Comparison of ENCODE assay signal across 6 cellular contexts in the genomic region with DNA sequence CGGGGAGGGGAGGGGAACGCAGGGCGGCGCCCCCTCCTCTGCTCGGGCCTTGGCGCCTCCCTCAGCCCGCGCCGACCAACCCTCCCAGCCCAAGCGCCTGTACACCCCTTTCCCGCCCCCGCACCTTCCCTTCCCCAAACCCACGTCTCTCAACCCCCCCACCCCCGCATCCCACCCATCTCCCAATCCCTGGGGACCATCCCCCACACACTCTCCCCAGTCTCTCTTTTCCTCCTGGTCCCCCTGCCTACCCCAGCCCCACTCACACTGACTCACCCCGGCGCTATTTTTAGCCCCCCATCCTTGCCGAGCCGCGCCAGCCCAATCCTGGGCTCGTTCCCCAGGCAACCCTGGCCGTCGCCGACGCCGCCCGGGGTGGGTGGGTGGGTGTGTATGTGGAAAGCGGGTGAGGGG. TPM values are rescaled to one million over a fixed set of nuclear protein-coding genes. Genes with fewer than 3 reads are reported as not detected.
DNase-seq lines count a peak whose midpoint lies in the region; ATAC-seq and TF ChIP-seq lines count a peak whose summit lies in the region.

No MANE protein-coding gene starts in this region.

- peaks cover 17% of the 10 kb centered on the region for H3K9me1 ChIP-seq in IMR-90 (ENCODE audit: insufficient read depth, low read length)

- 0 out of 2 replicates have a peak overlapping the region, but pooled peaks have one; percentile 23 for H3K56ac ChIP-seq in IMR-90 (ENCODE audit: extremely low read depth, insufficient read depth, low read length)

- H3K4me1 ChIP-seq in IMR-90 (ENCODE audit: control insufficient read depth, insufficient read depth, low read length): peaks cover 53% of the 10 kb centered on the region

- H3K79me1 ChIP-seq in IMR-90 (ENCODE audit: low read depth in 1 of 2, low read length in 2 of 2): peaks cover 39 to 76% of the 10 kb centered on the region in 2 experiments

- no peaks in the 10 kb centered on the region for H3K27me3 ChIP-seq in IMR-90 (ENCODE audit: control insufficient read depth, insufficient read depth, low read length)

- no peak overlapping the region for H3K18ac ChIP-seq in IMR-90 (ENCODE audit: low read depth, low read length)

- no peak overlapping the region for H2BK15ac ChIP-seq in IMR-90 (ENCODE audit: low read depth, low read length)

- in situ Hi-C loops in IMR-90 (cut with MboI; ENCODE audit: low sequenced_read_pairs) (no loop called here), astrocyte of the cerebellum (cut with HindIII; ENCODE audit: low sequenced_read_pairs) (no loop called here)

- WGBS in IMR-90 (ENCODE audit: extremely low coverage in 2 of 2, insufficient read length in 1 of 2), 2 experiments: 0% methylated on average over 1 of the region's 27 CpGs; no CpG with 5 or more reads in 1 of the 2 experiments

- H2BK5ac ChIP-seq in IMR-90 (ENCODE audit: low read depth, low read length, poor library complexity, severe bottlenecking): peak overlapping the region; percentile 81

- H3K14ac ChIP-seq in IMR-90 (replicated peaks; ENCODE audit: low read depth, low read length): no peak overlapping the region; the same call in 1 of the 2 replicates

- H3K4ac ChIP-seq in IMR-90 (ENCODE audit: low read depth, low read length): peak overlapping the region; percentile 94

- no peak overlapping the region for H2BK20ac ChIP-seq in IMR-90 (ENCODE audit: low read depth, low read length)

- DNase-seq in IMR-90 (peak; percentile 17), astrocyte of the cerebellum (ENCODE audit: low read depth) (no peak), myocyte (ENCODE audit: low read depth) (peak; percentile 73), iPS-NIHi7 (ENCODE audit: extremely low spot score) (no peak), pons (ENCODE audit: low spot score) (no peak)

- dilution Hi-C loops in IMR-90 (cut with HindIII; ENCODE audit: low sequenced_read_pairs, unreplicated experiment): no loop called here

- TF ChIP-seq CTCF in IMR-90 (conservative IDR thresholded peaks at IDR 0.05; ENCODE audit: low read depth, low read length) (no peak), astrocyte of the cerebellum (IDR thresholded peaks at IDR 0.05; ENCODE audit: low read depth, low read length, missing control alignments) (no peak)

- TF ChIP-seq RAD21 in IMR-90 (IDR thresholded peaks at IDR 0.05; ENCODE audit: low read length): no peak

- H3K4me3 ChIP-seq in IMR-90 (ENCODE audit: insufficient read depth, low read depth, low read length) (peak overlapping the region; percentile 65), astrocyte of the cerebellum (ENCODE audit: low read depth, low read length) (peak overlapping the region; percentile 75)

- intact Hi-C loops in IMR-90 (cut with micrococcal nuclease): loop anchor here (2.0 kb wide), 1 partner anchor 26 kb away; the partner anchor contains the start of gene ERF

- H3K4me2 ChIP-seq in IMR-90 (ENCODE audit: low read depth, low read length): peak overlapping the region; percentile 76

- no peak overlapping the region; the same call in 1 of the 2 replicates for H2BK120ac ChIP-seq in IMR-90 (ENCODE audit: low read depth, low read length)

- no TSS peak for BruUV-seq in IMR-90 (replicated peaks; lab: Mats Ljungman, UMichigan)

- POLR2A ChIA-PET in IMR-90 (lab: Charles Lee; ENCODE audit: unreplicated experiment): no interaction called here

- CTCF ChIA-PET in IMR-90 (lab: Yijun Ruan, JAX): interaction anchor here (3.6 kb wide), 1 partner anchor 36 kb away, joined by 29 read pairs; no protein-coding TSS in a partner anchor

- no peak for ATAC-seq in IMR-90 (ENCODE audit: low read depth)
- no peak for ATAC-seq in HG02678 (IDR thresholded peaks at IDR 0.05; ENCODE audit: unreplicated experiment)

- H4K91ac ChIP-seq in IMR-90 (ENCODE audit: insufficient read depth, low read depth, low read length): peak overlapping the region; percentile 59

- H2AFZ ChIP-seq in IMR-90 (replicated peaks; ENCODE audit: low read length, poor library complexity): peak overlapping the region; percentile 90

- 0 out of 2 replicates have a peak, but pooled peaks have one; percentile 24 for TF ChIP-seq POLR2A in IMR-90 (IDR thresholded peaks at IDR 0.05; ENCODE audit: low read depth, low read length)

- peaks cover 6% of the 10 kb centered on the region; the same call in 1 of the 2 replicates for H3K36me3 ChIP-seq in IMR-90 (ENCODE audit: control insufficient read depth, insufficient read depth, low read length)

- peaks cover 44% of the 10 kb centered on the region for H4K20me1 ChIP-seq in IMR-90 (ENCODE audit: insufficient read depth, low read length)

- H3K9ac ChIP-seq in IMR-90 (ENCODE audit: low read depth, low read length): peak overlapping the region; percentile 72

- peak overlapping the region; percentile 93 for H3K27ac ChIP-seq in IMR-90 (ENCODE audit: insufficient read depth, low read length)

- no peak overlapping the region; the same call in 1 of the 2 replicates for H4K5ac ChIP-seq in IMR-90 (ENCODE audit: low read depth, low read length)

- H3K23ac ChIP-seq in IMR-90 (ENCODE audit: low read depth, low read length): no peak overlapping the region

- no peaks in the 10 kb centered on the region for H3K9me3 ChIP-seq in IMR-90 (ENCODE audit: control insufficient read depth, insufficient read depth, low read length)

- H2AK5ac ChIP-seq in IMR-90 (ENCODE audit: low read depth, low read length): peak overlapping the region; percentile 97

- peak overlapping the region; percentile 99 for H2AK9ac ChIP-seq in IMR-90 (replicated peaks; ENCODE audit: low read depth, low read length, poor library complexity)

- peak overlapping the region in 1 of 2 experiments; percentile 89; a peak in 2 of 4 replicates for H4K8ac ChIP-seq in IMR-90 (ENCODE audit: low read depth in 2 of 2, low read length in 2 of 2)

TF ChIP-seq in IMR-90, 13 proteins besides CTCF, POLR2A, EP300 and RAD21:
- TF ChIP-seq MAZ (IDR thresholded peaks at IDR 0.05; ENCODE audit: borderline replicate concordance, low read depth, low read length) (0 out of 2 replicates have a peak, but pooled peaks have one; percentile 42), CEBPB (IDR thresholded peaks at IDR 0.05; ENCODE audit: low read depth, low read length) (no peak)
TF ChIP-seq in IMR-90: peak in this region for 1.

RNA-seq across cellular contexts. Expression of gene CIC, which starts 11.7 kb away (rescaled TPM):
- total RNA-seq in IMR-90 (2012; rRNA removed) (1.8 and 2.5 TPM in 2 replicates), myocyte (38.8 and 49.0 TPM in 2 replicates)
- polyA plus RNA-seq in IMR-90 (2012; rRNA removed): 23.2 and 27.3 TPM in 2 replicates
- polyA plus RNA-seq in IMR-90 (2012; cell fraction: cytosol; rRNA removed): 20.0 and 22.5 TPM in 2 replicates
- polyA plus RNA-seq in IMR-90 (2012; cell fraction: nucleus; rRNA removed; ENCODE audit: low replicate concordance): 50.1 and 139 TPM in 2 replicates
- polyA plus RNA-seq in myocyte (2012): 55.5 TPM

RNA-seq across cellular contexts. Expression of gene PRR19, which starts 21.2 kb away (rescaled TPM):
- total RNA-seq in IMR-90 (2012; rRNA removed) (0.28 and 0.36 TPM in 2 replicates), myocyte (1.1 and 2.6 TPM in 2 replicates)
- polyA plus RNA-seq in IMR-90 (2012; rRNA removed): 1.6 and 1.8 TPM in 2 replicates
- polyA plus RNA-seq in IMR-90 (2012; cell fraction: cytosol; rRNA removed): 0.79 and 1.7 TPM in 2 replicates
- polyA plus RNA-seq in IMR-90 (2012; cell fraction: nucleus; rRNA removed; ENCODE audit: low replicate concordance): 0.60 and 1.5 TPM in 2 replicates
- 0.66 TPM for polyA plus RNA-seq in myocyte (2012)

RNA-seq across cellular contexts. Expression of gene PAFAH1B3, which starts 21.7 kb away (rescaled TPM):
- total RNA-seq in IMR-90 (2012; rRNA removed) (71.2 and 76.4 TPM in 2 replicates), myocyte (21.7 and 29.1 TPM in 2 replicates)
- polyA plus RNA-seq in IMR-90 (2012; rRNA removed): 64.3 and 69.7 TPM in 2 replicates
- 92.1 and 108 TPM in 2 replicates for polyA plus RNA-seq in IMR-90 (2012; cell fraction: cytosol; rRNA removed)
- polyA plus RNA-seq in IMR-90 (2012; cell fraction: nucleus; rRNA removed; ENCODE audit: low replicate concordance): 40.0 and 79.4 TPM in 2 replicates
- polyA plus RNA-seq in myocyte (2012): 14.9 TPM

RNA-seq across cellular contexts. Expression of gene ERF, which starts 25.8 kb away (rescaled TPM):
- total RNA-seq in IMR-90 (2012; rRNA removed) (5.2 and 6.1 TPM in 2 replicates), myocyte (44.6 and 55.2 TPM in 2 replicates)
- 32.4 and 50.9 TPM in 2 replicates for polyA plus RNA-seq in IMR-90 (2012; rRNA removed)
- 21.0 and 43.3 TPM in 2 replicates for polyA plus RNA-seq in IMR-90 (2012; cell fraction: cytosol; rRNA removed)
- 185 and 200 TPM in 2 replicates for polyA plus RNA-seq in IMR-90 (2012; cell fraction: nucleus; rRNA removed; ENCODE audit: low replicate concordance)
- polyA plus RNA-seq in myocyte (2012): 65.4 TPM

RNA-seq across cellular contexts. Expression of gene TMEM145, which starts 32.3 kb away (rescaled TPM):
- total RNA-seq in IMR-90 (2012; rRNA removed): under 0.01 and 2.5 TPM in 2 replicates
- polyA plus RNA-seq in IMR-90 (2012; rRNA removed): 0.09 and 0.41 TPM in 2 replicates
- 0.10 and 0.20 TPM in 2 replicates for polyA plus RNA-seq in IMR-90 (2012; cell fraction: cytosol; rRNA removed)
- 1.5 and 2.9 TPM in 2 replicates for polyA plus RNA-seq in IMR-90 (2012; cell fraction: nucleus; rRNA removed; ENCODE audit: low replicate concordance)
- total RNA-seq in myocyte: 1.6 TPM in 1 of 2 replicates, not detected in the other
- 0.21 TPM for polyA plus RNA-seq in myocyte (2012)

Comparison
In these comparisons a context has a peak if more than half of its experiments do, and no peak if none do; other contexts are left out.
1. DNase-seq: peak in IMR-90 (single experiment) and myocyte (single experiment); none in astrocyte of the cerebellum (single experiment), iPS-NIHi7 (single experiment) and pons (single experiment).
2. RNA of gene CIC, which starts 11.7 kb away (total RNA-seq): 38.8 to 49.0 TPM in myocyte; 1.8 to 2.5 TPM in IMR-90; every median in the first group is over 10 times any median in the second.